ENCODE assay signal across 17 cellular contexts in genomic region chr13:25473864-25474263, GRCh38.
DNase-seq lines count a peak whose midpoint lies in the region; ATAC-seq and TF ChIP-seq lines count a peak whose summit lies in the region.
"Had no signal": no experiment of that assay in that cellular context is flagged by ENCODE, and none has a peak within 500 bp of the region (broad histone marks: within the 10 kb centered on the region; RNA-seq: fewer than 3 reads in every experiment).

No MANE protein-coding gene starts in this region.

- H3K9me3 ChIP-seq in HEK293 (ENCODE audit: control insufficient read depth, insufficient read depth, low read depth, low read length) (no peaks in the 10 kb centered on the region), adipocyte (ENCODE audit: control insufficient read depth, low read length) (no peaks in the 10 kb centered on the region)
- H3K9me3 ChIP-seq: BE2C had no signal

- H3K4me3 ChIP-seq in HEK293 (ENCODE audit: low read depth, low read length) (no peak overlapping the region), adipocyte (ENCODE audit: low read length) (no peak overlapping the region), epithelial cell of esophagus (ENCODE audit: low read length) (no peak overlapping the region)

- CTCF ChIA-PET in HEK293 (lab: Yijun Ruan, JAX) = interaction anchor here (0.6 kb wide), 1 partner anchor 423 kb away, joined by 3 read pairs; no protein-coding TSS in a partner anchor

- H3K36me3 ChIP-seq in HEK293 (ENCODE audit: control insufficient read depth in 2 of 2, insufficient read depth in 1 of 2, low read length in 2 of 2) (no peaks in the 10 kb centered on the region), adipocyte (ENCODE audit: control insufficient read depth, insufficient read depth, low read length, severe bottlenecking) (no peaks in the 10 kb centered on the region)
- H3K36me3 ChIP-seq: BE2C had no signal

- ATAC-seq in HG03108 (IDR thresholded peaks at IDR 0.05; ENCODE audit: unreplicated experiment) = no peak

- no peak overlapping the region for H3K27ac ChIP-seq in HEK293 (ENCODE audit: extremely low read depth, low read depth, low read length)

- POLR2A ChIA-PET in HEK293 (lab: Yijun Ruan, JAX) = no interaction called here

- H3K27me3 ChIP-seq in adipocyte (replicated peaks; ENCODE audit: control insufficient read depth, insufficient read depth, low read length) = peaks cover 18% of the 10 kb centered on the region

- TF ChIP-seq CTCF in HEK293 (tag by site-specific recombination; IDR thresholded peaks at IDR 0.05) = no peak
- no peak for TF ChIP-seq CTCF in epithelial cell of esophagus (IDR thresholded peaks at IDR 0.05; ENCODE audit: insufficient read depth, low read depth, low read length, missing control alignments)

- H3K9ac ChIP-seq in adipocyte (ENCODE audit: low read length) = no peak overlapping the region

- no peaks in the 10 kb centered on the region; the same call in 1 of the 2 replicates for H3K4me1 ChIP-seq in HEK293 (ENCODE audit: control insufficient read depth, insufficient read depth, low read length)
- H3K4me1 ChIP-seq in adipocyte (ENCODE audit: control insufficient read depth, insufficient read depth, low read length) = no peaks in the 10 kb centered on the region
- H3K4me1 ChIP-seq: BE2C had no signal

- DNase-seq in adipocyte (ENCODE audit: low read depth) (peak; percentile 25), epithelial cell of esophagus (ENCODE audit: low read depth) (peak; percentile 23), NCI-H345 (lab: John Stamatoyannopoulos, UW) (no peak), NCI-H69 (lab: John Stamatoyannopoulos, UW) (no peak), NCI-H1417 (lab: John Stamatoyannopoulos, UW) (no peak)
- DNase-seq: BE2C, DMS53, EL, NCI-H1092, NCI-H146, NCI-H2029, NCI-H2227 treated with DMSO at 0.1 percent for 48 hours, NCI-H524, NCI-H82, Right ventricle myocardium superior had no signal

TF ChIP-seq in HEK293, 187 proteins besides CTCF, POLR2A, EP300 and RAD21:
- TF ChIP-seq PRDM6 (tag by site-specific recombination; IDR thresholded peaks at IDR 0.05) (peak; percentile 54; the same call in 1 of the 2 replicates), ZFHX2 (tag by site-specific recombination; conservative IDR thresholded peaks at IDR 0.05) (0 out of 2 replicates have a peak, but pooled peaks have one; percentile 39), ZBTB11 (tag by site-specific recombination; conservative IDR thresholded peaks at IDR 0.05; ENCODE audit: low read depth) (no peak), ZBTB49 (tag by site-specific recombination; IDR thresholded peaks at IDR 0.05; ENCODE audit: low read depth) (no peak)

Comparison
In these comparisons a context has a peak if more than half of its experiments do, and no peak if none do; other contexts are left out.
1. DNase-seq: peak in adipocyte (single experiment) and epithelial cell of esophagus (single experiment); none in NCI-H345 (single experiment), NCI-H69 (single experiment) and NCI-H1417 (0 of 3).